In the genomic region with DNA sequence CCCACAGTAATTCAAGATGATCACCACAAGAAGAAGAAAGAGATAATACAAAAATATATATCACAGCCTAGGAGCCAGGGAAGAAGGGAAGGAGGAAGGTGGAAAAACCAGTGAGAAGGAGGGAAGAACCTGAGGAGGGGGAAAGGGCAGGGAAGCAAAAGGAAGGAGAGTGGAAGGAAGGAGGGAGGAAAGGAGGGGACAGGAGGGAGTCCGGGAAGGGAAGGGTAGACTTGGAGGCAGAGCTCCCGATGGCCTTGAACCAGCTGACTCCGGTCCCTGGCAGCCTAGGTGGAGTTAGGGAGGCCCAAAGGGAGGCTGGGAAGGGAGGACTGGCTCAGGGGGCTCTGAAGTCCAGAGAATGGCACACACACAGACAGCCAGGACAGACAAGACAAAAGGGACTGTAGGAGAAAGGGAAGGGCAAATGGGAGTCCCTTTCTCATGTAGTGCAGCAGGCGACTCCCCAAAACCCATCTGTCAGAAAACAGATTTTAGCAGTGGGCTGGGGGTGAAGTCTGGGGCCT, we compare ENCODE assay signal across 25 cellular contexts. TPM values are rescaled to one million over a fixed set of nuclear protein-coding genes. Genes with fewer than 3 reads are reported as not detected.
DNase-seq lines count a peak whose midpoint lies in the region; ATAC-seq, FAIRE-seq and TF ChIP-seq lines count a peak whose summit lies in the region.
"Had no signal": no experiment of that assay in that cellular context is flagged by ENCODE, and none has a peak within 500 bp of the region (broad histone marks: within the 10 kb centered on the region; RNA-seq: fewer than 3 reads in every experiment).

No MANE protein-coding gene starts in this region.

- POLR2A ChIA-PET in HepG2 (lab: Yijun Ruan, JAX), result interaction anchor here (1.0 kb wide), 1 partner anchor 30 kb away, joined by 4 read pairs; the partner anchor contains the start of gene COPS7A

- H3K4me2 ChIP-seq in HepG2 (ENCODE audit: low read depth, low read length), result no peak overlapping the region
- no peak overlapping the region for H3K4me2 ChIP-seq in neural progenitor cell
- H3K4me2 ChIP-seq: GM23338 had no signal

- no TSS peak for BruUV-seq in HepG2 (replicated peaks; lab: Mats Ljungman, UMichigan)

- TF ChIP-seq POLR2A in HepG2 (IDR thresholded peaks at IDR 0.05; ENCODE audit: insufficient read depth in 1 of 2, low read depth in 2 of 2, low read length in 2 of 2), result no peak
- TF ChIP-seq POLR2A in right lobe of liver (IDR thresholded peaks at IDR 0.05), result no peak

- peaks cover 4% of the 10 kb centered on the region for H3K79me2 ChIP-seq in HepG2 (ENCODE audit: insufficient read depth, low read length)
- peaks cover 15% of the 10 kb centered on the region for H3K79me2 ChIP-seq in neural progenitor cell (ENCODE audit: low read depth)

- peaks cover 15% of the 10 kb centered on the region for H3K4me1 ChIP-seq in HepG2 (ENCODE audit: insufficient read depth, low read length)
- H3K4me1 ChIP-seq in right lobe of liver, result peaks cover 0 to 7% (median 3%) of the 10 kb centered on the region in 4 donors
- peaks cover 7% of the 10 kb centered on the region for H3K4me1 ChIP-seq in neural progenitor cell

- H3K4me1 Mint-ChIP-seq in brain, result peaks cover 64% of the 10 kb centered on the region
- H3K4me1 Mint-ChIP-seq in neural progenitor cell, result peaks cover 36% of the 10 kb centered on the region

- H3K4me3 Mint-ChIP-seq in brain (no peak overlapping the region), neural progenitor cell (no peak overlapping the region)
- H3K4me3 Mint-ChIP-seq: CD4-positive, alpha-beta T cell; GM23338; H9 had no signal

- intact Hi-C loops in HepG2 (cut with micrococcal nuclease; ENCODE audit: unreplicated experiment) (no loop called here), right lobe of liver (cut with DNase I) (loop anchor here in 1 of 2 donors (10.0 kb wide), 1 partner anchor 69 kb away; no protein-coding TSS in a partner anchor)

- H4K20me1 ChIP-seq in HepG2 (ENCODE audit: insufficient read depth, low read length), result no peaks in the 10 kb centered on the region
- H4K20me1 ChIP-seq in neural progenitor cell (ENCODE audit: low read depth), result no peaks in the 10 kb centered on the region

- H3F3A ChIP-seq in neural progenitor cell (ENCODE audit: low read depth), result peaks cover 31% of the 10 kb centered on the region

- H3K36me3 Mint-ChIP-seq in brain, result peaks cover 7% of the 10 kb centered on the region
- peaks cover 9% of the 10 kb centered on the region for H3K36me3 Mint-ChIP-seq in neural progenitor cell

- H3K27ac ChIP-seq in HepG2 (ENCODE audit: extremely low read length, insufficient read depth, low read length), result no peak overlapping the region
- no peak overlapping the region for H3K27ac ChIP-seq in right lobe of liver
- no peak overlapping the region for H3K27ac ChIP-seq in neural progenitor cell
- H3K27ac ChIP-seq: Peyer's patch had no signal

- H3K27me3 ChIP-seq in HepG2 (ENCODE audit: control insufficient read depth in 1 of 2, insufficient read depth in 2 of 2, low read length in 2 of 2), result peaks cover 3 to 38% of the 10 kb centered on the region in 2 experiments
- H3K27me3 ChIP-seq in right lobe of liver, result no peaks in the 10 kb centered on the region
- no peaks in the 10 kb centered on the region for H3K27me3 ChIP-seq in neural progenitor cell

- DNase-seq in HepG2 (ENCODE audit: low spot score) (no peak), right lobe of liver (no peak), neural progenitor cell (ENCODE audit: low spot score) (no peak), NCI-H2171 (lab: John Stamatoyannopoulos, UW) (no peak), NCI-H82 (lab: John Stamatoyannopoulos, UW) (no peak)
- DNase-seq: CD4-positive, alpha-beta T cell; H9; Karpas-422; NCI-H1105 treated with DMSO at 0.1 percent for 48 hours; NCI-H1694; NCI-H2029 treated with DMSO at 0.1 percent for 48 hours; NCI-H2227 treated with DMSO at 0.1 percent for 48 hours; NCI-H526 treated with DMSO at 0.1 percent for 48 hours; OCI-M1; Peyer's patch; SHP77 treated with DMSO at 0.1 percent for 48 hours had no signal

- H3K9ac ChIP-seq in HepG2 (ENCODE audit: insufficient read depth, low read depth, low read length), result no peak overlapping the region
- H3K9ac ChIP-seq in neural progenitor cell, result peak overlapping the region; percentile 28

- no peak overlapping the region for H3K4me3 ChIP-seq in HepG2 (replicated peaks in 1 of 3; ENCODE audit: insufficient read depth in 1 of 3, low read depth in 2 of 3, low read length in 3 of 3)
- H3K4me3 ChIP-seq in right lobe of liver, result no peak overlapping the region
- H3K4me3 ChIP-seq in neural progenitor cell, result no peak overlapping the region
- H3K4me3 ChIP-seq: GM23338, Peyer's patch had no signal

- TF ChIP-seq RAD21 in HepG2 (CRISPR knock-in tag; IDR thresholded peaks at IDR 0.05), result no peak

- H3K36me3 ChIP-seq in HepG2 (replicated peaks in 1 of 2; ENCODE audit: control insufficient read depth in 1 of 2, insufficient read depth in 2 of 2, low read length in 2 of 2), result no peaks in the 10 kb centered on the region
- no peaks in the 10 kb centered on the region for H3K36me3 ChIP-seq in right lobe of liver
- no peaks in the 10 kb centered on the region for H3K36me3 ChIP-seq in neural progenitor cell
- H3K36me3 ChIP-seq: Peyer's patch had no signal

- no peak for FAIRE-seq in HepG2 (lab: Jason Lieb, UNC)
- FAIRE-seq: D721Med, G401.6 had no signal

- in situ Hi-C loops in HepG2 (cut with HindIII; ENCODE audit: extremely low pct_ligation_motif_present, low pct_unique_long_range_greater_than_20kb), result no loop called here

- H3K27me3 Mint-ChIP-seq in brain, result peaks cover 7% of the 10 kb centered on the region
- H3K27me3 Mint-ChIP-seq in neural progenitor cell (ENCODE audit: insufficient read depth, low read depth), result peaks cover 8% of the 10 kb centered on the region
- H3K27me3 Mint-ChIP-seq: CD4-positive, alpha-beta T cell had no signal

- H2AFZ ChIP-seq in HepG2 (ENCODE audit: low read length) (no peak overlapping the region), neural progenitor cell (replicated peaks) (no peak overlapping the region)
- H2AFZ ChIP-seq: GM23338 had no signal

- H3K27ac Mint-ChIP-seq in brain, result peak overlapping the region in 3 of 5 experiments; percentile 18 to 100 (median 82)
- H3K27ac Mint-ChIP-seq in neural progenitor cell, result peak overlapping the region; percentile 36
- H3K27ac Mint-ChIP-seq: GM23338 had no signal

- no peak for TF ChIP-seq CTCF in HepG2 (CRISPR knock-in tag; IDR thresholded peaks at IDR 0.05)
- no peak for TF ChIP-seq CTCF in right lobe of liver (IDR thresholded peaks at IDR 0.05)
- TF ChIP-seq CTCF in brain (conservative IDR thresholded peaks at IDR 0.05), result no peak
- TF ChIP-seq CTCF in neural progenitor cell (IDR thresholded peaks at IDR 0.05), result no peak

- CTCF ChIA-PET in HepG2 (lab: Yijun Ruan, JAX; ENCODE audit: low intra/inter-chr PET ratio, low total read pairs), result no interaction called here

- WGBS in HepG2 (ENCODE audit: low lambda C conversion rate), result 33% methylated on average over 4 of the region's 4 CpGs
- WGBS in right lobe of liver (ENCODE audit: insufficient coverage, low coverage, low lambda C conversion rate, missing lambda C conversion rate), result 33% methylated on average over 1 of the region's 4 CpGs

- TF ChIP-seq EP300 in HepG2 (IDR thresholded peaks at IDR 0.05; ENCODE audit: low read depth in 2 of 2, low read length in 2 of 2) (no peak), HepG2 (CRISPR knock-in tag; IDR thresholded peaks at IDR 0.05; ENCODE audit: borderline replicate concordance) (no peak)

- H3K9me3 Mint-ChIP-seq in brain (no peaks in the 10 kb centered on the region), neural progenitor cell (no peaks in the 10 kb centered on the region)
- H3K9me3 Mint-ChIP-seq: CD4-positive, alpha-beta T cell; GM23338; H9 had no signal

- ATAC-seq in HepG2, result no peak
- no peak for ATAC-seq in right lobe of liver
- no peak for ATAC-seq in HG03025 (IDR thresholded peaks at IDR 0.05; ENCODE audit: low FRiP score, unreplicated experiment)
- ATAC-seq: GM23338 had no signal

- H3K9me3 ChIP-seq in HepG2 (ENCODE audit: low read length) (no peaks in the 10 kb centered on the region), right lobe of liver (no peaks in the 10 kb centered on the region), neural progenitor cell (ENCODE audit: low read depth) (no peaks in the 10 kb centered on the region)
- H3K9me3 ChIP-seq: Peyer's patch had no signal

RNA-seq across cellular contexts. Expression of gene ZNF384, which starts 4.7 kb away (rescaled TPM):
- total RNA-seq in HepG2 (2016; rRNA removed; fragmentation: Illumina TruSeq; extraction: Trizol), result 23.6 and 24.1 TPM in 2 replicates
- 9.5 and 12.0 TPM in 2 replicates for total RNA-seq in HepG2 (2016; cell fraction: cytosol; rRNA removed; fragmentation: Illumina TruSeq; extraction: Trizol; ENCODE audit: low read depth)
- total RNA-seq in HepG2 (2016; cell fraction: insoluble cytoplasmic fraction; rRNA removed; fragmentation: Illumina TruSeq; extraction: Trizol), result 19.2 and 25.6 TPM in 2 replicates
- total RNA-seq in HepG2 (2016; cell fraction: membrane; rRNA removed; fragmentation: Illumina TruSeq; extraction: Trizol), result 22.5 and 24.6 TPM in 2 replicates
- total RNA-seq in HepG2 (2016; cell fraction: nucleus; rRNA removed; fragmentation: Illumina TruSeq; extraction: Trizol), result 23.6 and 28.7 TPM in 2 replicates
- 54.3 and 55.3 TPM in 2 replicates for polyA plus RNA-seq in HepG2 (2011; rRNA removed)
- polyA plus RNA-seq in HepG2 (2011; cell fraction: cytosol; rRNA removed), result 26.5 and 29.9 TPM in 2 replicates
- 112 and 139 TPM in 2 replicates for polyA plus RNA-seq in HepG2 (2011; cell fraction: nucleus; rRNA removed)
- polyA plus RNA-seq in HepG2 (2012), result 40.4 and 40.6 TPM in 2 replicates
- 10.8 and 12.9 TPM in 2 replicates for polyA plus RNA-seq in HepG2 (2016; cell fraction: cytosol; fragmentation: Illumina TruSeq; extraction: Trizol; ENCODE audit: low read depth)
- polyA plus RNA-seq in HepG2 (2016; cell fraction: insoluble cytoplasmic fraction; fragmentation: Illumina TruSeq; extraction: Trizol; ENCODE audit: low read depth), result 33.3 and 40.1 TPM in 2 replicates
- 24.4 and 28.3 TPM in 2 replicates for polyA plus RNA-seq in HepG2 (2016; cell fraction: membrane; fragmentation: Illumina TruSeq; extraction: Trizol; ENCODE audit: low read depth)
- 82.1 and 94.6 TPM in 2 replicates for polyA plus RNA-seq in HepG2 (2016; cell fraction: nucleus; fragmentation: Illumina TruSeq; extraction: Trizol; ENCODE audit: insufficient read depth, low read depth)
- polyA minus RNA-seq in HepG2 (2011; rRNA and poly(A)+ RNA removed; ENCODE audit: low replicate concordance), result 80.0 and 92.0 TPM in 2 replicates
- 13.9 and 16.4 TPM in 2 replicates for polyA minus RNA-seq in HepG2 (2011; cell fraction: cytosol; rRNA and poly(A)+ RNA removed)
- polyA minus RNA-seq in HepG2 (2011; cell fraction: nucleus; rRNA and poly(A)+ RNA removed), result 55.5 and 59.3 TPM in 2 replicates
- 10 to 100 TPM; 11.9 to 22.3 (median 18.3) TPM for total RNA-seq in right lobe of liver
- 44.3 TPM for polyA plus RNA-seq in brain (ENCODE audit: insufficient read depth, low read depth, low replicate concordance)
- 38.0 and 52.0 TPM in 2 replicates for total RNA-seq in neural progenitor cell (ENCODE audit: low replicate concordance)

RNA-seq across cellular contexts. Expression of gene PIANP, which starts 6.7 kb away (rescaled TPM):
- total RNA-seq in HepG2 (2016; rRNA removed; fragmentation: Illumina TruSeq; extraction: Trizol) (not detected in 2 replicates), right lobe of liver (not detected), neural progenitor cell (ENCODE audit: low replicate concordance) (0.32 and 1.7 TPM in 2 replicates)
- total RNA-seq in HepG2 (2016; cell fraction: cytosol; rRNA removed; fragmentation: Illumina TruSeq; extraction: Trizol; ENCODE audit: low read depth), result not detected in 2 replicates
- not detected in 2 replicates for total RNA-seq in HepG2 (2016; cell fraction: insoluble cytoplasmic fraction; rRNA removed; fragmentation: Illumina TruSeq; extraction: Trizol)
- total RNA-seq in HepG2 (2016; cell fraction: membrane; rRNA removed; fragmentation: Illumina TruSeq; extraction: Trizol), result not detected in 2 replicates
- total RNA-seq in HepG2 (2016; cell fraction: nucleus; rRNA removed; fragmentation: Illumina TruSeq; extraction: Trizol), result not detected in 2 replicates
- polyA plus RNA-seq in HepG2 (2011; rRNA removed) (not detected in 2 replicates), brain (ENCODE audit: insufficient read depth, low read depth, low replicate concordance) (63.9 TPM)
- polyA plus RNA-seq in HepG2 (2011; cell fraction: cytosol; rRNA removed), result not detected in 2 replicates
- not detected in 2 replicates for polyA plus RNA-seq in HepG2 (2011; cell fraction: nucleus; rRNA removed)
- polyA plus RNA-seq in HepG2 (2012), result 0.07 TPM in 1 of 2 replicates, not detected in the other
- not detected in 2 replicates for polyA plus RNA-seq in HepG2 (2016; cell fraction: cytosol; fragmentation: Illumina TruSeq; extraction: Trizol; ENCODE audit: low read depth)
- not detected in 2 replicates for polyA plus RNA-seq in HepG2 (2016; cell fraction: insoluble cytoplasmic fraction; fragmentation: Illumina TruSeq; extraction: Trizol; ENCODE audit: low read depth)
- polyA plus RNA-seq in HepG2 (2016; cell fraction: membrane; fragmentation: Illumina TruSeq; extraction: Trizol; ENCODE audit: low read depth), result not detected in 2 replicates
- polyA plus RNA-seq in HepG2 (2016; cell fraction: nucleus; fragmentation: Illumina TruSeq; extraction: Trizol; ENCODE audit: insufficient read depth, low read depth), result not detected in 2 replicates
- not detected in 2 replicates for polyA minus RNA-seq in HepG2 (2011; rRNA and poly(A)+ RNA removed; ENCODE audit: low replicate concordance)
- not detected in 2 replicates for polyA minus RNA-seq in HepG2 (2011; cell fraction: cytosol; rRNA and poly(A)+ RNA removed)
- not detected in 2 replicates for polyA minus RNA-seq in HepG2 (2011; cell fraction: nucleus; rRNA and poly(A)+ RNA removed)
- total RNA-seq: HT-29, NCI-H460, Peyer's patch had no signal

RNA-seq across cellular contexts. Expression of gene COPS7A, which starts 30.0 kb away (rescaled TPM):
- total RNA-seq in HepG2 (2016; rRNA removed; fragmentation: Illumina TruSeq; extraction: Trizol), result 38.0 and 40.0 TPM in 2 replicates
- 16.6 and 19.7 TPM in 2 replicates for total RNA-seq in HepG2 (2016; cell fraction: cytosol; rRNA removed; fragmentation: Illumina TruSeq; extraction: Trizol; ENCODE audit: low read depth)
- total RNA-seq in HepG2 (2016; cell fraction: insoluble cytoplasmic fraction; rRNA removed; fragmentation: Illumina TruSeq; extraction: Trizol), result 38.4 and 43.8 TPM in 2 replicates
- 33.7 and 38.9 TPM in 2 replicates for total RNA-seq in HepG2 (2016; cell fraction: membrane; rRNA removed; fragmentation: Illumina TruSeq; extraction: Trizol)
- total RNA-seq in HepG2 (2016; cell fraction: nucleus; rRNA removed; fragmentation: Illumina TruSeq; extraction: Trizol), result 20.4 and 24.9 TPM in 2 replicates
- 71.4 and 73.6 TPM in 2 replicates for polyA plus RNA-seq in HepG2 (2011; rRNA removed)
- polyA plus RNA-seq in HepG2 (2011; cell fraction: cytosol; rRNA removed), result 68.4 and 72.5 TPM in 2 replicates
- 96.7 and 97.8 TPM in 2 replicates for polyA plus RNA-seq in HepG2 (2011; cell fraction: nucleus; rRNA removed)
- polyA plus RNA-seq in HepG2 (2012), result 27.8 and 28.6 TPM in 2 replicates
- 16.8 and 17.8 TPM in 2 replicates for polyA plus RNA-seq in HepG2 (2016; cell fraction: cytosol; fragmentation: Illumina TruSeq; extraction: Trizol; ENCODE audit: low read depth)
- 43.9 and 53.4 TPM in 2 replicates for polyA plus RNA-seq in HepG2 (2016; cell fraction: insoluble cytoplasmic fraction; fragmentation: Illumina TruSeq; extraction: Trizol; ENCODE audit: low read depth)
- 27.8 and 32.9 TPM in 2 replicates for polyA plus RNA-seq in HepG2 (2016; cell fraction: membrane; fragmentation: Illumina TruSeq; extraction: Trizol; ENCODE audit: low read depth)
- 43.1 and 49.0 TPM in 2 replicates for polyA plus RNA-seq in HepG2 (2016; cell fraction: nucleus; fragmentation: Illumina TruSeq; extraction: Trizol; ENCODE audit: insufficient read depth, low read depth)
- 54.1 and 62.8 TPM in 2 replicates for polyA minus RNA-seq in HepG2 (2011; rRNA and poly(A)+ RNA removed; ENCODE audit: low replicate concordance)
- polyA minus RNA-seq in HepG2 (2011; cell fraction: cytosol; rRNA and poly(A)+ RNA removed), result 14.6 and 16.3 TPM in 2 replicates
- polyA minus RNA-seq in HepG2 (2011; cell fraction: nucleus; rRNA and poly(A)+ RNA removed), result 9.7 and 12.6 TPM in 2 replicates
- total RNA-seq in right lobe of liver, result 10 to 100 TPM; 26.7 to 49.5 (median 30.6) TPM
- polyA plus RNA-seq in brain (ENCODE audit: insufficient read depth, low read depth, low replicate concordance), result 77.8 TPM
- total RNA-seq in neural progenitor cell (ENCODE audit: low replicate concordance), result 24.5 and 41.8 TPM in 2 replicates

RNA-seq across cellular contexts. Expression of gene ING4, which starts 31.0 kb away (rescaled TPM):
- total RNA-seq in HepG2 (2016; rRNA removed; fragmentation: Illumina TruSeq; extraction: Trizol) (12.7 and 14.4 TPM in 2 replicates), right lobe of liver (10 to 100 TPM; 10.6 to 20.0 (median 17.0) TPM), neural progenitor cell (ENCODE audit: low replicate concordance) (101 and 135 TPM in 2 replicates)
- total RNA-seq in HepG2 (2016; cell fraction: cytosol; rRNA removed; fragmentation: Illumina TruSeq; extraction: Trizol; ENCODE audit: low read depth), result 2.9 and 3.4 TPM in 2 replicates
- 13.3 and 14.0 TPM in 2 replicates for total RNA-seq in HepG2 (2016; cell fraction: insoluble cytoplasmic fraction; rRNA removed; fragmentation: Illumina TruSeq; extraction: Trizol)
- total RNA-seq in HepG2 (2016; cell fraction: membrane; rRNA removed; fragmentation: Illumina TruSeq; extraction: Trizol), result 5.1 and 6.2 TPM in 2 replicates
- total RNA-seq in HepG2 (2016; cell fraction: nucleus; rRNA removed; fragmentation: Illumina TruSeq; extraction: Trizol), result 11.6 and 13.4 TPM in 2 replicates
- polyA plus RNA-seq in HepG2 (2011; rRNA removed) (32.4 and 34.2 TPM in 2 replicates), brain (ENCODE audit: insufficient read depth, low read depth, low replicate concordance) (117 TPM)
- 22.0 and 28.2 TPM in 2 replicates for polyA plus RNA-seq in HepG2 (2011; cell fraction: cytosol; rRNA removed)
- 105 and 110 TPM in 2 replicates for polyA plus RNA-seq in HepG2 (2011; cell fraction: nucleus; rRNA removed)
- polyA plus RNA-seq in HepG2 (2012), result 22.9 and 25.8 TPM in 2 replicates
- polyA plus RNA-seq in HepG2 (2016; cell fraction: cytosol; fragmentation: Illumina TruSeq; extraction: Trizol; ENCODE audit: low read depth), result 2.6 and 2.9 TPM in 2 replicates
- polyA plus RNA-seq in HepG2 (2016; cell fraction: insoluble cytoplasmic fraction; fragmentation: Illumina TruSeq; extraction: Trizol; ENCODE audit: low read depth), result 12.1 and 12.8 TPM in 2 replicates
- polyA plus RNA-seq in HepG2 (2016; cell fraction: membrane; fragmentation: Illumina TruSeq; extraction: Trizol; ENCODE audit: low read depth), result 3.7 and 4.9 TPM in 2 replicates
- 28.8 and 29.1 TPM in 2 replicates for polyA plus RNA-seq in HepG2 (2016; cell fraction: nucleus; fragmentation: Illumina TruSeq; extraction: Trizol; ENCODE audit: insufficient read depth, low read depth)
- 11.6 and 18.9 TPM in 2 replicates for polyA minus RNA-seq in HepG2 (2011; rRNA and poly(A)+ RNA removed; ENCODE audit: low replicate concordance)
- 3.6 and 5.9 TPM in 2 replicates for polyA minus RNA-seq in HepG2 (2011; cell fraction: cytosol; rRNA and poly(A)+ RNA removed)
- 25.4 and 28.7 TPM in 2 replicates for polyA minus RNA-seq in HepG2 (2011; cell fraction: nucleus; rRNA and poly(A)+ RNA removed)

RNA-seq across cellular contexts. Expression of gene ACRBP, which starts 46.7 kb away (rescaled TPM):
- total RNA-seq in HepG2 (2016; rRNA removed; fragmentation: Illumina TruSeq; extraction: Trizol), result not detected in 2 replicates
- 0.61 TPM in 1 of 2 replicates, not detected in the other for total RNA-seq in HepG2 (2016; cell fraction: cytosol; rRNA removed; fragmentation: Illumina TruSeq; extraction: Trizol; ENCODE audit: low read depth)
- total RNA-seq in HepG2 (2016; cell fraction: insoluble cytoplasmic fraction; rRNA removed; fragmentation: Illumina TruSeq; extraction: Trizol), result 0.11 TPM in 1 of 2 replicates, not detected in the other
- total RNA-seq in HepG2 (2016; cell fraction: membrane; rRNA removed; fragmentation: Illumina TruSeq; extraction: Trizol), result not detected in 2 replicates
- total RNA-seq in HepG2 (2016; cell fraction: nucleus; rRNA removed; fragmentation: Illumina TruSeq; extraction: Trizol), result 0.43 TPM in 1 of 2 replicates, not detected in the other
- 0.37 and 0.46 TPM in 2 replicates for polyA plus RNA-seq in HepG2 (2011; rRNA removed)
- 0.17 and 0.28 TPM in 2 replicates for polyA plus RNA-seq in HepG2 (2011; cell fraction: cytosol; rRNA removed)
- 2.4 and 3.2 TPM in 2 replicates for polyA plus RNA-seq in HepG2 (2011; cell fraction: nucleus; rRNA removed)
- polyA plus RNA-seq in HepG2 (2012), result 0.19 and 0.63 TPM in 2 replicates
- not detected in 2 replicates for polyA plus RNA-seq in HepG2 (2016; cell fraction: cytosol; fragmentation: Illumina TruSeq; extraction: Trizol; ENCODE audit: low read depth)
- not detected in 2 replicates for polyA plus RNA-seq in HepG2 (2016; cell fraction: insoluble cytoplasmic fraction; fragmentation: Illumina TruSeq; extraction: Trizol; ENCODE audit: low read depth)
- polyA plus RNA-seq in HepG2 (2016; cell fraction: membrane; fragmentation: Illumina TruSeq; extraction: Trizol; ENCODE audit: low read depth), result not detected in 2 replicates
- not detected in 2 replicates for polyA plus RNA-seq in HepG2 (2016; cell fraction: nucleus; fragmentation: Illumina TruSeq; extraction: Trizol; ENCODE audit: insufficient read depth, low read depth)
- 1.1 and 2.1 TPM in 2 replicates for polyA minus RNA-seq in HepG2 (2011; rRNA and poly(A)+ RNA removed; ENCODE audit: low replicate concordance)
- not detected in 2 replicates for polyA minus RNA-seq in HepG2 (2011; cell fraction: cytosol; rRNA and poly(A)+ RNA removed)
- polyA minus RNA-seq in HepG2 (2011; cell fraction: nucleus; rRNA and poly(A)+ RNA removed), result 0.99 and 1.0 TPM in 2 replicates
- 1 to 10 TPM in 4 of 6 experiments, under 1 TPM in 1, not detected in 1; 0.95 to 3.3 (median 1.7) TPM for total RNA-seq in right lobe of liver
- polyA plus RNA-seq in brain (ENCODE audit: insufficient read depth, low read depth, low replicate concordance), result 1.4 TPM
- total RNA-seq in neural progenitor cell (ENCODE audit: low replicate concordance), result 2.7 and 3.8 TPM in 2 replicates
- total RNA-seq: A172, M059J had no signal
